27 cellular contexts compared by ENCODE assay signal in genomic region chr1:197439708-197440107, GRCh38.
"Had no signal": no experiment of that assay in that cellular context is flagged by ENCODE, and none has a peak within 500 bp of the region (broad histone marks: within the 10 kb centered on the region; RNA-seq: fewer than 3 reads in every experiment).

No MANE protein-coding gene starts in this region.

- ATAC-seq: heart right ventricle; left lobe of liver; mucosa of descending colon; natural killer cell treated with Interleukin-12 subunit alpha and Interleukin-12 subunit beta and Interleukin-15 and Interleukin-18, amount 100 ng/mL, for 72 hours; right lobe of liver had no signal

- H3K9me3 Mint-ChIP-seq: memory B cell; naive B cell; natural killer cell treated with Interleukin-12 subunit alpha and Interleukin-12 subunit beta and Interleukin-15 and Interleukin-18, amount 100 ng/mL, for 72 hours; neural progenitor cell had no signal

- H3K4me1 Mint-ChIP-seq: memory B cell, naive B cell had no signal

- H3K27ac ChIP-seq: coronary artery, esophagus squamous epithelium, heart right ventricle, neural progenitor cell, parathyroid adenoma, right lobe of liver, stomach, thyroid gland had no signal

- H3K9ac ChIP-seq: neural progenitor cell, parathyroid adenoma had no signal

- H3K4me3 Mint-ChIP-seq: memory B cell; naive B cell; natural killer cell treated with Interleukin-12 subunit alpha and Interleukin-12 subunit beta and Interleukin-15 and Interleukin-18, amount 100 ng/mL, for 72 hours; neural progenitor cell had no signal

- H3K36me3 ChIP-seq: esophagus squamous epithelium, heart right ventricle, neural progenitor cell, right lobe of liver, stomach, thyroid gland had no signal

- H3K4me3 ChIP-seq: coronary artery, esophagus squamous epithelium, heart right ventricle, lung, mucosa of descending colon, neural progenitor cell, right lobe of liver, stomach, thyroid gland had no signal

- H3K4me1 ChIP-seq: esophagus squamous epithelium, heart right ventricle, neural progenitor cell, parathyroid adenoma, right lobe of liver, stomach, thyroid gland had no signal

- H3K27me3 ChIP-seq: esophagus squamous epithelium, heart right ventricle, neural progenitor cell, stomach, thyroid gland had no signal

- H3K9me3 ChIP-seq: esophagus squamous epithelium, heart right ventricle, mucosa of descending colon, right lobe of liver, stomach, thyroid gland had no signal

- H3K36me3 Mint-ChIP-seq: memory B cell; naive B cell; natural killer cell treated with Interleukin-12 subunit alpha and Interleukin-12 subunit beta and Interleukin-15 and Interleukin-18, amount 100 ng/mL, for 72 hours; neural progenitor cell had no signal

- H3K27ac Mint-ChIP-seq: memory B cell; naive B cell; natural killer cell treated with Interleukin-12 subunit alpha and Interleukin-12 subunit beta and Interleukin-15 and Interleukin-18, amount 100 ng/mL, for 72 hours; neural progenitor cell; progenitor cell of endocrine pancreas had no signal

- DNase-seq: dermis blood vessel endothelial cell; effector memory CD4-positive, alpha-beta T cell; erythroblast; esophagus squamous epithelium; foreskin melanocyte; glutamatergic neuron; heart right ventricle; hippocampal formation; kidney; mucosa of descending colon; naive B cell; right lobe of liver; small intestine; stimulated activated CD4-positive, alpha-beta T cell treated with anti-CD3 and anti-CD28 coated beads, Interleukin-15, amount 100 ng/mL, for 24 hours; stimulated activated CD4-positive, alpha-beta T cell treated with anti-CD3 and anti-CD28 coated beads, Interleukin-2, amount 100 ng/mL, for 48 hours; stimulated activated naive CD4-positive, alpha-beta T cell; stomach; thyroid gland; trophoblast cell had no signal
